In genomic region chr13:113621498-113621897, GRCh38 we compare ENCODE assay signal across 8 cellular contexts. TPM values are rescaled to one million over a fixed set of nuclear protein-coding genes. Genes with fewer than 3 reads are reported as not detected.
DNase-seq lines count a peak whose midpoint lies in the region; ATAC-seq and TF ChIP-seq lines count a peak whose summit lies in the region.
"Not testable (repeated sequence)": the region's sequence is repeated elsewhere in the genome, so short reads cannot be mapped to it uniquely, and the experiment has no call there.
"Had no signal": no experiment of that assay in that cellular context is flagged by ENCODE, and none has a peak within 500 bp of the region (broad histone marks: within the 10 kb centered on the region; RNA-seq: fewer than 3 reads in every experiment).

No MANE protein-coding gene starts in this region.

- H3K27me3 Mint-ChIP-seq in HFFc6 (ENCODE audit: insufficient read depth): peaks cover 14% of the 10 kb centered on the region

- not testable (repeated sequence) for ATAC-seq in RWPE2 (ENCODE audit: low read depth)

- not testable (repeated sequence) for H3K4me1 ChIP-seq in RWPE2 (ENCODE audit: insufficient read depth, poor library complexity, severe bottlenecking)

- H3K27ac ChIP-seq in RWPE2 (ENCODE audit: poor library complexity, severe bottlenecking): not testable (repeated sequence)

- H3K4me3 Mint-ChIP-seq in HFFc6: not testable (repeated sequence)

- peaks cover 51% of the 10 kb centered on the region for H3K36me3 ChIP-seq in RWPE2 (ENCODE audit: low read depth)

- not testable (repeated sequence) for H3K9me3 Mint-ChIP-seq in HFFc6

- not testable (repeated sequence) for H3K27ac Mint-ChIP-seq in HFFc6

- H3K27me3 ChIP-seq in RWPE2 (ENCODE audit: insufficient read depth, poor library complexity, severe bottlenecking): not testable (repeated sequence)

- H3K9me3 ChIP-seq in RWPE2 (ENCODE audit: severe bottlenecking): not testable (repeated sequence)

- H3K4me3 ChIP-seq in RWPE2 (ENCODE audit: severe bottlenecking); astrocyte of the spinal cord (ENCODE audit: low read depth, low read length); epithelial cell of proximal tubule (ENCODE audit: low read depth, low read length): not testable (repeated sequence)

- DNase-seq in Caki2 (ENCODE audit: low read depth) (peak; percentile 3), RWPE2 (ENCODE audit: low spot score) (peak; percentile 27), iPS DF 19.7 (ENCODE audit: low read depth, low spot score) (peak; percentile 17), posterior cingulate gyrus (peak in 7 of 10 donors; percentile 22 to 92 (median 39))
- not testable (repeated sequence) for DNase-seq in HFFc6; astrocyte of the spinal cord (ENCODE audit: low read depth, low spot score); epithelial cell of proximal tubule (ENCODE audit: low read depth)

- intact Hi-C loops in posterior cingulate gyrus (cut with DNase I): not testable (repeated sequence)

- TF ChIP-seq CTCF in HFFc6 (IDR thresholded peaks at IDR 0.05) (peak; percentile 73), RWPE2 (IDR thresholded peaks at IDR 0.05; ENCODE audit: poor library complexity, severe bottlenecking) (peak; percentile 28), astrocyte of the spinal cord (IDR thresholded peaks at IDR 0.05; ENCODE audit: low read depth, low read length) (peak; percentile 39), epithelial cell of proximal tubule (conservative IDR thresholded peaks at IDR 0.05; ENCODE audit: low read depth, low read length) (peak; percentile 51)

- peaks cover 22% of the 10 kb centered on the region for H3K4me1 Mint-ChIP-seq in HFFc6 (ENCODE audit: low read depth)

- in situ Hi-C loops in Caki2 (cut with HindIII; ENCODE audit: low pct_unique_long_range_greater_than_20kb, low sequenced_read_pairs); astrocyte of the spinal cord (cut with HindIII; ENCODE audit: low sequenced_read_pairs): not testable (repeated sequence)

- H3K36me3 Mint-ChIP-seq in HFFc6 (ENCODE audit: low read depth): peaks cover 23% of the 10 kb centered on the region

RNA-seq across cellular contexts. Expression of gene ATP4B, which starts 36.5 kb away (rescaled TPM):
- not detected in 2 replicates for total RNA-seq in Caki2 (2014; rRNA removed; shearing (Covaris generic); ENCODE audit: low replicate concordance)
- total RNA-seq in HFFc6 (2021; fragmentation: NEBNext Ultra II Directional; extraction: Animal tissue kit (Norgen Biotek cat#: 25700)): not detected
- total RNA-seq in epithelial cell of proximal tubule: not detected in 2 replicates
- total RNA-seq: dermis microvascular lymphatic vessel endothelial cell had no signal

RNA-seq across cellular contexts. Expression of gene TFDP1, which starts 36.9 kb away (rescaled TPM):
- 16.8 and 20.8 TPM in 2 replicates for total RNA-seq in Caki2 (2014; rRNA removed; shearing (Covaris generic); ENCODE audit: low replicate concordance)
- total RNA-seq in HFFc6 (2021; fragmentation: NEBNext Ultra II Directional; extraction: Animal tissue kit (Norgen Biotek cat#: 25700)): 100 to 1,000 TPM; 121 to 155 (median 150) TPM
- 105 and 111 TPM in 2 replicates for total RNA-seq in epithelial cell of proximal tubule

RNA-seq across cellular contexts. Expression of gene GRK1, which starts 45.5 kb away (rescaled TPM):
- total RNA-seq in Caki2 (2014; rRNA removed; shearing (Covaris generic); ENCODE audit: low replicate concordance): not detected in 2 replicates
- total RNA-seq in HFFc6 (2021; fragmentation: NEBNext Ultra II Directional; extraction: Animal tissue kit (Norgen Biotek cat#: 25700)): not detected
- 0.06 TPM in 1 of 2 replicates, not detected in the other for total RNA-seq in epithelial cell of proximal tubule
- total RNA-seq: dermis microvascular lymphatic vessel endothelial cell had no signal
